ENCODE assay signal across 8 cellular contexts in the genomic region with DNA sequence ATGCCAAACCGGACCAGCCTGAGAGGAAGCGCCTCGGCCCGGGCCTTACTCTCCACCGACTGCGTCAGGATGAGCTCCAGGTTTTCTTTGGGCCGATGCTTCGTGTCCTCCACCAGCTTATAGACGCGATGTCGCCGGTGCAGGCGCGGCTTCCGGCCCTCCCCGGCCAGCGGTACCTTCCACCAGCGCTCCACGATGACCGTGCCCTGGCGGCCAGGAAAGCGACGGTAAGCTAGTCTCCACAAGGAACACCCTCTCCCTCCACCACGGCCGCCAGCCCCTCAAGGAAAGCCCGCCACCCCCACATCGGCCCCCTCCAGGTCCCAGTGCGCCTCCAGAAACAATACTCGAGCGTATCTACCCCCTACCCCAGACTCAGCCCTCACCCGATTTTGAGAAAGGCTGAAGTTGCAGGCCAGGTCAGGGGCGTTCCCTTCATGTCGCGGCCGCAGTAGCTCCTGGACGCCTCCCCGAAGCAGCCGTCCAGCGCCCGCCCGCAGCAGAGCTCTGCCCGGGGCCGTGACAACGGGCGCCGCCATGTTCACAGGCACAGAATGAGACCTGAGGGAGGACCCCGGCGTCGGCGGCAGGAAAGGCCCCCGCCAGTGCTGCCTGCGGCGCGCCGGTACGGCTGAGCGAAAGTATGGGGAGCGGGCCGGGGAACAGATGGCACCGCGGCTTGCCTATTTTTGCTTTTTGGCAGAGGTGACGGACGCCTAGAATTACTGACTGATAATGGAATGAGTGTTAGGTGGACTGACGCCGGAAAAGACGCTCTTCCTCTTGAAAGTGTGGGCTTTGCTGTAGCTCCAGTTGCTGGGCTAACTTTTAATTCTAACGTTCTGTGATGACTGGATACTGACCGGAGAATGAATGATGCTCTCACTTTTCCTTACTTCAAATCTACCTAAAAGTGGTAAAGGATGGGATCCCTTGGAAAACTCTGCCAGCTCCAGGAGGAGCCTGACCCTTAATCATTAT. TPM values are rescaled to one million over a fixed set of nuclear protein-coding genes. Genes with fewer than 3 reads are reported as not detected.
DNase-seq lines count a peak whose midpoint lies in the region; TF ChIP-seq lines count a peak whose summit lies in the region.

A gene (minus strand): TSS at position 556 of the 981 bp plus-strand sequence. CDS start 17 bp downstream, at position 539.

- peaks cover 6% of the 10 kb centered on the region for H3K27me3 Mint-ChIP-seq in nephron progenitor cell (ENCODE audit: low read depth, poor library complexity)
- H3K27me3 Mint-ChIP-seq in stimulated activated naive CD8-positive, alpha-beta T cell treated with anti-CD3 and anti-CD28 coated beads, Interleukin-15, Interleukin-2, amounts not matched to agents 100 ng/mL and 50 ng/mL, for 24 hours, result no peaks in the 10 kb centered on the region

- H3K27ac Mint-ChIP-seq in nephron progenitor cell, result peak within 1 kb of the TSS; percentile 59
- peak within 1 kb of the TSS; percentile 94 for H3K27ac Mint-ChIP-seq in stimulated activated naive CD8-positive, alpha-beta T cell treated with anti-CD3 and anti-CD28 coated beads, Interleukin-15, Interleukin-2, amounts not matched to agents 100 ng/mL and 50 ng/mL, for 24 hours

- TF ChIP-seq CTCF in fibroblast of villous mesenchyme (IDR thresholded peaks at IDR 0.05; ENCODE audit: insufficient read depth, low read depth, low read length), result peak; percentile 9
- no peak for TF ChIP-seq CTCF in nephron progenitor cell (IDR thresholded peaks at IDR 0.05)

- peaks cover 38% of the 10 kb centered on the region for H3K36me3 Mint-ChIP-seq in nephron progenitor cell (ENCODE audit: low read depth)
- peaks cover 35% of the 10 kb centered on the region for H3K36me3 Mint-ChIP-seq in stimulated activated naive CD8-positive, alpha-beta T cell treated with anti-CD3 and anti-CD28 coated beads, Interleukin-15, Interleukin-2, amounts not matched to agents 100 ng/mL and 50 ng/mL, for 24 hours (ENCODE audit: low read depth)

- H3K4me3 Mint-ChIP-seq in nephron progenitor cell, result peak within 1 kb of the TSS; percentile 92
- H3K4me3 Mint-ChIP-seq in stimulated activated naive CD8-positive, alpha-beta T cell treated with anti-CD3 and anti-CD28 coated beads, Interleukin-15, Interleukin-2, amounts not matched to agents 100 ng/mL and 50 ng/mL, for 24 hours, result peak within 1 kb of the TSS; percentile 92

- peak within 1 kb of the TSS; percentile 95 for H3K4me3 ChIP-seq in fibroblast of villous mesenchyme (ENCODE audit: low read depth, low read length)

- peaks cover 19% of the 10 kb centered on the region for H3K4me1 Mint-ChIP-seq in nephron progenitor cell
- H3K4me1 Mint-ChIP-seq in stimulated activated naive CD8-positive, alpha-beta T cell treated with anti-CD3 and anti-CD28 coated beads, Interleukin-15, Interleukin-2, amounts not matched to agents 100 ng/mL and 50 ng/mL, for 24 hours (ENCODE audit: low read depth), result peaks cover 32% of the 10 kb centered on the region

- no peaks in the 10 kb centered on the region for H3K9me3 Mint-ChIP-seq in nephron progenitor cell
- H3K9me3 Mint-ChIP-seq in stimulated activated naive CD8-positive, alpha-beta T cell treated with anti-CD3 and anti-CD28 coated beads, Interleukin-15, Interleukin-2, amounts not matched to agents 100 ng/mL and 50 ng/mL, for 24 hours, result no peaks in the 10 kb centered on the region

- DNase-seq in Daoy (ENCODE audit: low read depth) (peak; percentile 89), GOT3 (lab: John Stamatoyannopoulos, UW) (peak; percentile 64), M059J (ENCODE audit: low read depth) (peak; percentile 80), SIG-M5 treated with dmso at 0.1 percent for 504 hours (lab: John Stamatoyannopoulos, UW; ENCODE audit: unreplicated experiment) (peak; percentile 84), activated gamma-delta T cell (lab: John Stamatoyannopoulos, UW) (peak; percentile 74), fibroblast of villous mesenchyme (ENCODE audit: low read depth) (peak; percentile 75), nephron progenitor cell (peak; percentile 85)

RNA-seq across cellular contexts. Expression of the gene that starts here (rescaled TPM):
- 197 and 249 TPM in 2 replicates for total RNA-seq in Daoy (2014; rRNA removed; shearing (Covaris generic))
- 103 and 173 TPM in 2 replicates for total RNA-seq in M059J (2014; rRNA removed; shearing (Covaris generic))
- total RNA-seq in fibroblast of villous mesenchyme, result 91.5 and 95.7 TPM in 2 replicates

Comparison
In these comparisons a context has a peak if more than half of its experiments do, and no peak if none do; other contexts are left out.
1. Peak in every context shown above with its lines: DNase-seq and H3K4me3 ChIP-seq.